ENCODE assay signal across 8 cellular contexts in the genomic region with DNA sequence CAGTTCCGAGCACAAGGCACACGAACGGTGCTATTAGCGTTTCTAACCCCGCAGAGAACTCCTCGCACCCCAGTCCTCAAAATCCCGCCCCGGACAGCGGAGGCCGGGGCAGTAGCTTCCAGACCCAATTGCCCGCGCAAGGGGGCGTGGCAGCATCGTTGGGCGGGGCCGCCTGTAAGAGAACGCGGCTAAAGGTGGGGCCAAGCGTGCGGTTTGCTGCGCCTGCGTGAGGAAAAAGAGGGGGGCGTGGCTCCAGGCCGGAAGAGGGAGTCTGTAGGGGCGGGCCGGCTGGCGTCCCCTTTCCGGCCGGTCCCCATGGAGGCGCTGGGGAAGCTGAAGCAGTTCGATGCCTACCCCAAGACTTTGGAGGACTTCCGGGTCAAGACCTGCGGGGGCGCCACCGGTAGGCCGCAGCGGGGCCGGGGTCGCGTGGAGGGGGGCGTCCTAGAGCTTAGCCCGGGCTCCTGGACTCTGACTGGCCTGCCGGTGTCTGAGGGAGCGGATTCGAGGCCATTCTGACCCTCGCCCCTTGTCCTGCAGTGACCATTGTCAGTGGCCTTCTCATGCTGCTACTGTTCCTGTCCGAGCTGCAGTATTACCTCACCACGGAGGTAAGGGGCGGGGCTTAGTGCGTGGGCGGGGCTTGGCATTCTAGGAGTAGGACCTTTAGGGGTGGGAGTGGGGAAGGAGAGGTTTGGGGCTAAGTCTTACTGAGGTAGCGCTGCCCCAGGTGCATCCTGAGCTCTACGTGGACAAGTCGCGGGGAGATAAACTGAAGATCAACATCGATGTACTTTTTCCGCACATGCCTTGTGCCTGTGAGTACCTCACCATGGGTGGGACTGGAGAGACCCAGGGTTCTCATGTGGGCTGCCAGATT. TPM values are rescaled to one million over a fixed set of nuclear protein-coding genes. Genes with fewer than 3 reads are reported as not detected.
DNase-seq lines count a peak whose midpoint lies in the region; ATAC-seq and TF ChIP-seq lines count a peak whose summit lies in the region.

ERGIC3 (plus strand) TSS at position 296 of the 880 bp plus-strand sequence; CDS start at position 316, 20 bp downstream.

- no peaks in the 10 kb centered on the region for H3K9me3 ChIP-seq in BLaER1
- H3K9me3 ChIP-seq in liver (ENCODE audit: control insufficient read depth in 4 of 4, low read length in 3 of 4), result no peaks in the 10 kb centered on the region

- peak within 1 kb of the TSS; percentile 78 for H3K27ac ChIP-seq in BLaER1
- peak within 1 kb of the TSS; percentile 63 to 70 for H3K27ac ChIP-seq in liver (ENCODE audit: low read depth in 1 of 2, low read length in 2 of 2)

- no peaks in the 10 kb centered on the region for H4K20me1 ChIP-seq in BLaER1

- H3K36me3 ChIP-seq in BLaER1 (peaks cover 25% of the 10 kb centered on the region), liver (ENCODE audit: control insufficient read depth in 4 of 4, insufficient read depth in 3 of 4, low read depth in 1 of 4, low read length in 3 of 4) (peaks cover 0 to 4% (median 3%) of the 10 kb centered on the region in 4 donors)

- ATAC-seq in GM19351 (IDR thresholded peaks at IDR 0.05; ENCODE audit: unreplicated experiment) (peak; percentile 98), HG03565 (IDR thresholded peaks at IDR 0.05; ENCODE audit: unreplicated experiment) (peak; percentile 63)

- H3K9ac ChIP-seq in BLaER1, result peak within 1 kb of the TSS; percentile 72; the same call in 1 of the 2 replicates
- peak within 1 kb of the TSS in 1 of 2 donors; percentile 32 for H3K9ac ChIP-seq in liver (ENCODE audit: low read depth in 1 of 2, low read length in 2 of 2)

- no peaks in the 10 kb centered on the region for H3K27me3 ChIP-seq in BLaER1
- H3K27me3 ChIP-seq in liver (ENCODE audit: control insufficient read depth in 4 of 4, insufficient read depth in 4 of 4, low read length in 3 of 4), result no peaks in the 10 kb centered on the region

- H3K4me1 ChIP-seq in BLaER1 (peaks cover 37% of the 10 kb centered on the region), liver (ENCODE audit: control insufficient read depth in 4 of 4, insufficient read depth in 4 of 4, low read length in 3 of 4) (peaks cover 2 to 11% (median 9%) of the 10 kb centered on the region in 4 donors)

- 6% methylated on average over 57 of the region's 57 CpGs for WGBS in liver

- DNase-seq in NCI-H774 (lab: John Stamatoyannopoulos, UW), result peak; percentile 94
- DNase-seq in activated CD4-positive, alpha-beta T cell treated with anti-CD3 and anti-CD28 coated beads, Interleukin-2, amount 50 U/mL, for 24 hours (ENCODE audit: low read depth in 1 of 2, low spot score in 1 of 2), result peak; percentile 92 to 97
- DNase-seq in dermis blood vessel endothelial cell, result peak; percentile 96
- peak; percentile 98 for DNase-seq in stimulated activated CD4-positive, alpha-beta T cell treated with anti-CD3 and anti-CD28 coated beads, Interleukin-4, amount 100 ng/mL, for 1 hour

- TF ChIP-seq CTCF in liver (IDR thresholded peaks at IDR 0.05; ENCODE audit: low read depth, low read length, missing input control), result no peak

- peak; percentile 25 to 44 for TF ChIP-seq RAD21 in liver (IDR thresholded peaks at IDR 0.05)

- H3K4me3 ChIP-seq in BLaER1, result peak within 1 kb of the TSS; percentile 76
- H3K4me3 ChIP-seq in liver (ENCODE audit: low read depth in 1 of 3, low read length in 3 of 3), result peak within 1 kb of the TSS; percentile 70 to 84 (median 80)

- peak within 1 kb of the TSS; percentile 75 for H3K4me2 ChIP-seq in BLaER1

TF ChIP-seq in liver, 16 proteins besides CTCF, POLR2A, EP300 and RAD21:
- TF ChIP-seq SP1 (IDR thresholded peaks at IDR 0.05), result peak; percentile 68
- no peak for TF ChIP-seq FOXA1 (IDR thresholded peaks at IDR 0.05)
- TF ChIP-seq RXRA (IDR thresholded peaks at IDR 0.05), result peak in 1 of 2 donors; percentile 41
- TF ChIP-seq TAF1 (conservative IDR thresholded peaks at IDR 0.05), result no peak
- TF ChIP-seq, protein P1, sequence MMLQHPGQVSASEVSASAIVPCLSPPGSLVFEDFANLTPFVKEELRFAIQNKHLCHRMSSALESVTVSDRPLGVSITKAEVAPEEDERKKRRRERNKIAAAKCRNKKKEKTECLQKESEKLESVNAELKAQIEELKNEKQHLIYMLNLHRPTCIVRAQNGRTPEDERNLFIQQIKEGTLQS (IDR thresholded peaks at IDR 0.05), result no peak
- peak; percentile 86 for TF ChIP-seq YY1 (IDR thresholded peaks at IDR 0.05)
- no peak for TF ChIP-seq REST (IDR thresholded peaks at IDR 0.05)
- TF ChIP-seq FOXA2 (IDR thresholded peaks at IDR 0.05), result peak; percentile 21
- peak; percentile 34 for TF ChIP-seq NR2F2 (IDR thresholded peaks at IDR 0.05)
- TF ChIP-seq HNF4A (conservative IDR thresholded peaks at IDR 0.05), result peak in 1 of 2 donors; percentile 5
- TF ChIP-seq ZBTB33 (IDR thresholded peaks at IDR 0.05), result no peak
- TF ChIP-seq HNF4G (IDR thresholded peaks at IDR 0.05), result no peak
- TF ChIP-seq EGR1 (IDR thresholded peaks at IDR 0.05; ENCODE audit: low read depth in 2 of 2), result peak in 1 of 2 donors; percentile 50
- peak; percentile 85 to 93 for TF ChIP-seq GABPA (IDR thresholded peaks at IDR 0.05 in 1 of 2, conservative IDR thresholded peaks at IDR 0.05 in 1 of 2)
- TF ChIP-seq JUND (IDR thresholded peaks at IDR 0.05), result no peak
- TF ChIP-seq, protein P2, sequence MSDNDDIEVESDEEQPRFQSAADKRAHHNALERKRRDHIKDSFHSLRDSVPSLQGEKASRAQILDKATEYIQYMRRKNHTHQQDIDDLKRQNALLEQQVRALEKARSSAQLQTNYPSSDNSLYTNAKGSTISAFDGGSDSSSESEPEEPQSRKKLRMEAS (IDR thresholded peaks at IDR 0.05), result no peak

RNA-seq across cellular contexts. Expression of gene ERGIC3, which starts in this region (rescaled TPM):
- total RNA-seq in dermis blood vessel endothelial cell (256 and 484 TPM in 2 replicates), liver (100 to 1,000 TPM; 110 to 167 TPM)
- polyA plus RNA-seq in liver, result 100 to 1,000 TPM; 115 to 124 TPM

Comparison
In these comparisons a context has a peak if more than half of its experiments do, and no peak if none do; other contexts are left out.
1. Peak in every context shown above with its lines: DNase-seq, ATAC-seq, H3K4me3 ChIP-seq and H3K27ac ChIP-seq.